10 cellular contexts compared by ENCODE assay signal in the genomic region with DNA sequence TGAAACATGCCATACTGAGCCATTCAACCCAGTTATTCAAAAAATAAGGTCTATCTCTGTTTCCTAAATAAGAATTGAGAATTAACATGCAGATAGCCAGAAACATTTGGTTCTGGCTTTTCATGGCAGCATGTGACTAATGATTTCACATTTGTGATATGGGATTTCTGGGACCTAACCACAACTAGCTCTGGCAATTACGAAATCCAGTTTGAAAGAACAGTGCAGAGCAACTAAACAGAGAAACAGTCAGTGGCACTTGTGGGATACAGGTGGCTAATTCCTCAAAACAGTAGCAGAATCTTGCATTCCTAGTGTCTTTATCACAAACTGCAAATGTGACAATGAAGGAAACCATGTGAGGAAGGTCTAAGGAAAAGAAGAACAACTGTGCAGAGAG.
A peak's percentile ranks its signal among the peaks of the same experiment; 100 is the strongest.
DNase-seq lines count a peak whose midpoint lies in the region; ATAC-seq and TF ChIP-seq lines count a peak whose summit lies in the region.
"Had no signal": no experiment of that assay in that cellular context is flagged by ENCODE, and none has a peak within 500 bp of the region (broad histone marks: within the 10 kb centered on the region; RNA-seq: fewer than 3 reads in every experiment).

No MANE protein-coding gene starts in this region.

- DNase-seq in AG20443 (ENCODE audit: low spot score) = peak; percentile 35
- DNase-seq in astrocyte of the spinal cord (ENCODE audit: low read depth, low spot score) = peak; percentile 79
- DNase-seq in kidney glomerular epithelial cell (lab: John Stamatoyannopoulos, UW) = peak; percentile 89
- no peak for DNase-seq in activated CD4-positive, alpha-beta T cell treated with anti-CD3 and anti-CD28 coated beads, Interleukin-2, amount 10 ng/mL, durations not matched to agents 7 days and 5 days
- DNase-seq in NCI-H82 (lab: John Stamatoyannopoulos, UW) = no peak
- no peak for DNase-seq in activated CD8-positive, alpha-beta memory T cell treated with anti-CD3 and anti-CD28 coated beads, Interleukin-2, amount 50 U/mL, for 48 hours
- DNase-seq: stimulated activated CD4-positive, alpha-beta T cell treated with anti-CD3 and anti-CD28 coated beads, Interleukin-2, amount 100 ng/mL, for 24 hours; T-helper 9 cell had no signal

- no peak for TF ChIP-seq EP300 in Ishikawa (IDR thresholded peaks at IDR 0.05; ENCODE audit: borderline replicate concordance)

- H3K4me3 ChIP-seq in astrocyte of the spinal cord (ENCODE audit: low read depth, low read length) = no peak overlapping the region

- no peaks in the 10 kb centered on the region for H3K36me3 Mint-ChIP-seq in activated CD4-positive, alpha-beta T cell treated with anti-CD3 and anti-CD28 coated beads, Interleukin-2, amount 10 ng/mL, durations not matched to agents 7 days and 5 days (ENCODE audit: low read depth)

- no peak overlapping the region for H3K4me3 Mint-ChIP-seq in activated CD4-positive, alpha-beta T cell treated with anti-CD3 and anti-CD28 coated beads, Interleukin-2, amount 10 ng/mL, durations not matched to agents 7 days and 5 days

- H3K9me3 Mint-ChIP-seq in activated CD4-positive, alpha-beta T cell treated with anti-CD3 and anti-CD28 coated beads, Interleukin-2, amount 10 ng/mL, durations not matched to agents 7 days and 5 days = no peaks in the 10 kb centered on the region

- no peak for TF ChIP-seq RAD21 in Ishikawa (IDR thresholded peaks at IDR 0.05; ENCODE audit: low read depth)

- H3K27ac Mint-ChIP-seq in activated CD4-positive, alpha-beta T cell treated with anti-CD3 and anti-CD28 coated beads, Interleukin-2, amount 10 ng/mL, durations not matched to agents 7 days and 5 days = no peak overlapping the region

- CTCF ChIA-PET in activated CD4-positive, alpha-beta T cell treated with anti-CD3 and anti-CD28 coated beads, Interleukin-2, amount 10 ng/mL, durations not matched to agents 7 days and 5 days (lab: Charles Lee) = no interaction called here

- H3K27me3 Mint-ChIP-seq in activated CD4-positive, alpha-beta T cell treated with anti-CD3 and anti-CD28 coated beads, Interleukin-2, amount 10 ng/mL, durations not matched to agents 7 days and 5 days = no peaks in the 10 kb centered on the region

- in situ Hi-C loops in astrocyte of the spinal cord (cut with HindIII; ENCODE audit: low sequenced_read_pairs) = no loop called here

- H3K4me1 Mint-ChIP-seq in activated CD4-positive, alpha-beta T cell treated with anti-CD3 and anti-CD28 coated beads, Interleukin-2, amount 10 ng/mL, durations not matched to agents 7 days and 5 days = no peaks in the 10 kb centered on the region

- POLR2A ChIA-PET in activated CD4-positive, alpha-beta T cell treated with anti-CD3 and anti-CD28 coated beads, Interleukin-2, amount 10 ng/mL, durations not matched to agents 7 days and 5 days (lab: Charles Lee) = no interaction called here

- no peak for TF ChIP-seq CTCF in astrocyte of the spinal cord (IDR thresholded peaks at IDR 0.05; ENCODE audit: low read depth, low read length)

- no peak for ATAC-seq in HG02763 (IDR thresholded peaks at IDR 0.05; ENCODE audit: unreplicated experiment)

TF ChIP-seq in Ishikawa, 13 proteins besides CTCF, POLR2A, EP300 and RAD21:
- TF ChIP-seq FOXM1 (IDR thresholded peaks at IDR 0.05; ENCODE audit: borderline replicate concordance, low read depth) (no peak), CEBPB (IDR thresholded peaks at IDR 0.05) (0 out of 2 replicates have a peak, but pooled peaks have one; percentile 34)

Comparison
In these comparisons a context has a peak if more than half of its experiments do, and no peak if none do; other contexts are left out.
1. DNase-seq: peak in AG20443 (single experiment), astrocyte of the spinal cord (single experiment) and kidney glomerular epithelial cell (single experiment); none in activated CD4-positive, alpha-beta T cell treated with anti-CD3 and anti-CD28 coated beads, Interleukin-2, amount 10 ng/mL, durations not matched to agents 7 days and 5 days (single experiment), NCI-H82 (single experiment) and activated CD8-positive, alpha-beta memory T cell treated with anti-CD3 and anti-CD28 coated beads, Interleukin-2, amount 50 U/mL, for 48 hours (single experiment).